8 cellular contexts compared by ENCODE assay signal in genomic region chr22:33921576-33922181, GRCh38. TPM values are rescaled to one million over a fixed set of nuclear protein-coding genes. Genes with fewer than 3 reads are reported as not detected.
A peak's percentile ranks its signal among the peaks of the same experiment; 100 is the strongest.
DNase-seq lines count a peak whose midpoint lies in the region; ATAC-seq, FAIRE-seq and TF ChIP-seq lines count a peak whose summit lies in the region.

No MANE protein-coding gene starts in this region.

- H3K36me3 ChIP-seq in neural cell (ENCODE audit: insufficient read depth, low read length), result no peaks in the 10 kb centered on the region

- no peak for FAIRE-seq in GM12892 (lab: Jason Lieb, UNC)

- peaks cover 8% of the 10 kb centered on the region for H4K20me1 ChIP-seq in neural cell (ENCODE audit: insufficient read depth)

- CTCF ChIA-PET in activated naive CD4-positive, alpha-beta T cell treated with anti-CD3 and anti-CD28 coated beads, Interleukin-2, amount 10 ng/mL, durations not matched to agents 7 days and 5 days (lab: Charles Lee), result interaction anchor here (1.5 kb wide), 1 partner anchor 184 kb away, joined by 4 read pairs; no protein-coding TSS in a partner anchor

- TF ChIP-seq CTCF in neural cell (IDR thresholded peaks at IDR 0.05; ENCODE audit: poor library complexity, severe bottlenecking), result no peak

- H3K4me2 ChIP-seq in neural cell (ENCODE audit: low read length), result peak overlapping the region; percentile 50

- ATAC-seq in HG03342 (IDR thresholded peaks at IDR 0.05; ENCODE audit: unreplicated experiment) (no peak), HG03460 (IDR thresholded peaks at IDR 0.05; ENCODE audit: unreplicated experiment) (no peak)

- H3K9me2 ChIP-seq in neural cell (ENCODE audit: insufficient read depth, low read length), result no peaks in the 10 kb centered on the region

- no peak for TF ChIP-seq POLR2A in GM12892 (IDR thresholded peaks at IDR 0.05; ENCODE audit: low read depth, low read length)

- H3K9me3 ChIP-seq in neural cell (ENCODE audit: low read length), result no peaks in the 10 kb centered on the region

- no peak overlapping the region for H3K27ac Mint-ChIP-seq in activated naive CD4-positive, alpha-beta T cell treated with anti-CD3 and anti-CD28 coated beads, Interleukin-2, amount 10 ng/mL, durations not matched to agents 7 days and 5 days

- H3K4me1 Mint-ChIP-seq in activated naive CD4-positive, alpha-beta T cell treated with anti-CD3 and anti-CD28 coated beads, Interleukin-2, amount 10 ng/mL, durations not matched to agents 7 days and 5 days, result peaks cover 14% of the 10 kb centered on the region

- no peaks in the 10 kb centered on the region for H3K9me3 Mint-ChIP-seq in activated naive CD4-positive, alpha-beta T cell treated with anti-CD3 and anti-CD28 coated beads, Interleukin-2, amount 10 ng/mL, durations not matched to agents 7 days and 5 days

- H3F3A ChIP-seq in neural cell (ENCODE audit: insufficient read depth, low read length, poor library complexity, severe bottlenecking), result no peaks in the 10 kb centered on the region

- DNase-seq in GM03348 (ENCODE audit: low spot score) (peak; percentile 83), NCI-H1694 treated with DMSO at 0.1 percent for 48 hours (lab: John Stamatoyannopoulos, UW) (peak; percentile 59), globus pallidus (ENCODE audit: low spot score) (peak; percentile 45), GM12892 (ENCODE audit: insufficient read length) (no peak)
- DNase-seq in activated naive CD4-positive, alpha-beta T cell treated with anti-CD3 and anti-CD28 coated beads, Interleukin-2, amount 10 ng/mL, durations not matched to agents 7 days and 5 days, result peak; percentile 21

- H2AFZ ChIP-seq in neural cell (ENCODE audit: low read depth, low read length), result peak overlapping the region; percentile 84

- peak overlapping the region; percentile 67 for H3K4me3 Mint-ChIP-seq in activated naive CD4-positive, alpha-beta T cell treated with anti-CD3 and anti-CD28 coated beads, Interleukin-2, amount 10 ng/mL, durations not matched to agents 7 days and 5 days

- TF ChIP-seq EP300 in neural cell (conservative IDR thresholded peaks at IDR 0.05; ENCODE audit: poor library complexity, severe bottlenecking), result no peak

- TF ChIP-seq RAD21 in neural cell (conservative IDR thresholded peaks at IDR 0.05), result no peak

- no peaks in the 10 kb centered on the region for H3K27me3 ChIP-seq in neural cell (ENCODE audit: insufficient read depth, low read depth, low read length)

- peaks cover 60% of the 10 kb centered on the region for H3K27me3 Mint-ChIP-seq in activated naive CD4-positive, alpha-beta T cell treated with anti-CD3 and anti-CD28 coated beads, Interleukin-2, amount 10 ng/mL, durations not matched to agents 7 days and 5 days

- peaks cover 3% of the 10 kb centered on the region for H3K36me3 Mint-ChIP-seq in activated naive CD4-positive, alpha-beta T cell treated with anti-CD3 and anti-CD28 coated beads, Interleukin-2, amount 10 ng/mL, durations not matched to agents 7 days and 5 days

- peak overlapping the region; percentile 78 for H3K9ac ChIP-seq in neural cell (ENCODE audit: low read length)

- H3K4me3 ChIP-seq in neural cell (ENCODE audit: low read length), result peak overlapping the region; percentile 81

- H3K27ac ChIP-seq in neural cell (ENCODE audit: low read length), result peak overlapping the region; percentile 78

- H3K79me2 ChIP-seq in neural cell (replicated peaks; ENCODE audit: insufficient read depth, low read length), result peaks cover 29% of the 10 kb centered on the region

TF ChIP-seq in neural cell, 6 proteins besides CTCF, POLR2A, EP300 and RAD21:
- TF ChIP-seq MXI1 (conservative IDR thresholded peaks at IDR 0.05; ENCODE audit: poor library complexity, severe bottlenecking), result peak; percentile 6
- TF ChIP-seq SMC3 (conservative IDR thresholded peaks at IDR 0.05; ENCODE audit: poor library complexity), result no peak
- peak; percentile 19 for TF ChIP-seq TAF1 (IDR thresholded peaks at IDR 0.05; ENCODE audit: low read depth)
- TF ChIP-seq POLR2AphosphoS5 (IDR thresholded peaks at IDR 0.05), result peak; percentile 27
- peak; percentile 25 for TF ChIP-seq REST (IDR thresholded peaks at IDR 0.05; ENCODE audit: borderline replicate concordance)
- TF ChIP-seq EZH2 (IDR thresholded peaks at IDR 0.05; ENCODE audit: borderline replicate concordance, insufficient read depth, low read length, poor library complexity, severe bottlenecking), result no peak

RNA-seq across cellular contexts. Expression of gene LARGE1, which starts 1.4 kb away (rescaled TPM):
- polyA plus RNA-seq in neural cell, result 27.5 and 34.0 TPM in 2 replicates
- polyA minus RNA-seq in neural cell, result 66.5 and 73.7 TPM in 2 replicates
- polyA plus RNA-seq in GM12892 (2012; ENCODE audit: missing spikeins), result 14.4 TPM
